In genomic region chr4:89660444-89660843, GRCh38 we compare ENCODE assay signal across 27 cellular contexts.
"Had no signal": no experiment of that assay in that cellular context is flagged by ENCODE, and none has a peak within 500 bp of the region (broad histone marks: within the 10 kb centered on the region; RNA-seq: fewer than 3 reads in every experiment).

No MANE protein-coding gene starts in this region.

- ATAC-seq: left colon; left ventricle myocardium superior; sciatic nerve; stimulated activated memory B cell treated with anti-CD40 and anti-IgM and Interleukin-4, amounts not matched to agents 10 μg/mL and 1 μg/mL and 100 μg/mL, for 72 hours; upper lobe of right lung had no signal

- H3K4me2 ChIP-seq: hepatocyte had no signal

- H3K27me3 ChIP-seq: dorsolateral prefrontal cortex, esophagus squamous epithelium, hepatocyte, spleen, testis, tibial nerve, upper lobe of right lung, vagina had no signal

- H2AFZ ChIP-seq: hepatocyte, parathyroid adenoma had no signal

- H3K4me1 ChIP-seq: parathyroid adenoma, prostate gland, spleen, testis, upper lobe of right lung, vagina had no signal

- H3K4me1 Mint-ChIP-seq: nephron had no signal

- H3K9me3 Mint-ChIP-seq: naive B cell; nephron; stimulated activated memory B cell treated with anti-CD40 and anti-IgM and Interleukin-4, amounts not matched to agents 10 μg/mL and 1 μg/mL and 100 μg/mL, for 72 hours; stimulated activated naive CD8-positive, alpha-beta T cell treated with anti-CD3 and anti-CD28 coated beads, Interleukin-15, Interleukin-2, amounts not matched to agents 100 ng/mL and 50 ng/mL, for 24 hours had no signal

- FAIRE-seq: endometrium had no signal

- H3K9me3 ChIP-seq: esophagus squamous epithelium, prostate gland, spleen, testis, tibial nerve, upper lobe of right lung, vagina had no signal

- H3K79me2 ChIP-seq: hepatocyte, parathyroid adenoma had no signal

- DNase-seq: cortex of kidney; dorsolateral prefrontal cortex; effector CD8-positive, alpha-beta T cell; esophagus squamous epithelium; head of caudate nucleus; left colon; left ventricle myocardium superior; mesendoderm; naive B cell; retina; spleen; stimulated activated CD4-positive, alpha-beta T cell treated with anti-CD3 and anti-CD28 coated beads, Interleukin-15, amount 100 ng/mL, for 24 hours; stimulated activated CD4-positive, alpha-beta T cell treated with anti-CD3 and anti-CD28 coated beads, Interleukin-1b, Interleukin-23, amount 100 ng/mL, for 48 hours; stimulated activated CD4-positive, alpha-beta T cell treated with anti-CD3 and anti-CD28 coated beads, Interleukin-4, amount 100 ng/mL, for 24 hours; testis; upper lobe of right lung had no signal

- H3K36me3 ChIP-seq: esophagus squamous epithelium, prostate gland, spleen, tibial nerve, upper lobe of right lung, vagina had no signal

- H3K36me3 Mint-ChIP-seq: naive B cell; stimulated activated memory B cell treated with anti-CD40 and anti-IgM and Interleukin-4, amounts not matched to agents 10 μg/mL and 1 μg/mL and 100 μg/mL, for 72 hours had no signal

- H3K27me3 Mint-ChIP-seq: naive B cell; stimulated activated memory B cell treated with anti-CD40 and anti-IgM and Interleukin-4, amounts not matched to agents 10 μg/mL and 1 μg/mL and 100 μg/mL, for 72 hours had no signal

- H3K9ac ChIP-seq: parathyroid adenoma had no signal

- H3K4me3 ChIP-seq: dorsolateral prefrontal cortex, esophagus squamous epithelium, hepatocyte, lung, prostate gland, spleen, testis, tibial nerve, upper lobe of right lung, vagina had no signal

- H3K27ac Mint-ChIP-seq: stimulated activated memory B cell treated with anti-CD40 and anti-IgM and Interleukin-4, amounts not matched to agents 10 μg/mL and 1 μg/mL and 100 μg/mL, for 72 hours; stimulated activated naive CD8-positive, alpha-beta T cell treated with anti-CD3 and anti-CD28 coated beads, Interleukin-15, Interleukin-2, amounts not matched to agents 100 ng/mL and 50 ng/mL, for 24 hours had no signal

- H3K27ac ChIP-seq: dorsolateral prefrontal cortex, esophagus squamous epithelium, hepatocyte, parathyroid adenoma, prostate gland, spleen, testis, tibial nerve, upper lobe of right lung, vagina had no signal

- H3K4me3 Mint-ChIP-seq: naive B cell; nephron; stimulated activated memory B cell treated with anti-CD40 and anti-IgM and Interleukin-4, amounts not matched to agents 10 μg/mL and 1 μg/mL and 100 μg/mL, for 72 hours; stimulated activated naive CD8-positive, alpha-beta T cell treated with anti-CD3 and anti-CD28 coated beads, Interleukin-15, Interleukin-2, amounts not matched to agents 100 ng/mL and 50 ng/mL, for 24 hours had no signal
